Comparison of ENCODE assay signal across 24 cellular contexts in genomic region chrX:128287693-128288092, GRCh38.
"Had no signal": no experiment of that assay in that cellular context is flagged by ENCODE, and none has a peak within 500 bp of the region (broad histone marks: within the 10 kb centered on the region; RNA-seq: fewer than 3 reads in every experiment).

No MANE protein-coding gene starts in this region.

- H3K4me1 ChIP-seq: breast epithelium had no signal

- H3K4me1 Mint-ChIP-seq: activated B cell treated with CpG ODN at 0.5 μM for 24 hours; activated CD4-positive, alpha-beta T cell treated with anti-CD3 and anti-CD28 coated beads, Interleukin-2, amount 10 ng/mL, durations not matched to agents 24 days and 14 days; activated CD8-positive, alpha-beta memory T cell treated with anti-CD3 and anti-CD28 coated beads, Interleukin-2, amount 10 ng/mL, durations not matched to agents 7 days and 5 days; activated naive CD4-positive, alpha-beta T cell treated with anti-CD3 and anti-CD28 coated beads, Interleukin-2, amount 50 U/mL, for 24 hours; T-helper 17 cell had no signal

- H2AFZ ChIP-seq: PC-9 had no signal

- DNase-seq: activated B cell treated with CpG ODN at 0.5 μM for 24 hours; activated CD4-positive, alpha-beta T cell treated with anti-CD3 and anti-CD28 coated beads for 1 hour; activated CD4-positive, alpha-beta T cell treated with anti-CD3 and anti-CD28 coated beads, Interleukin-2, amount 10 ng/mL, durations not matched to agents 24 days and 14 days; activated CD4-positive, alpha-beta T cell treated with anti-CD3 and anti-CD28 coated beads, Interleukin-2, amount 50 U/mL, for 48 hours; activated CD8-positive, alpha-beta memory T cell treated with anti-CD3 and anti-CD28 coated beads, Interleukin-2, amount 10 ng/mL, durations not matched to agents 7 days and 5 days; activated effector memory CD4-positive, alpha-beta T cell treated with Interleukin-2 at 50 U/mL for 16 hours; activated naive CD4-positive, alpha-beta T cell; activated T-cell treated with anti-CD3 and anti-CD28 coated beads, Interleukin-2, amount 50 U/mL, for 24 hours; aorta; caudate nucleus; NCI-H1048; NCI-H146; NCI-H1930; NCI-H2171; NCI-H2227 treated with DMSO at 0.1 percent for 48 hours; NCI-H526; PC-9; SIG-M5; T-helper 17 cell; T-helper 9 cell had no signal

- H3K27ac Mint-ChIP-seq: activated B cell treated with CpG ODN at 0.5 μM for 24 hours; activated CD4-positive, alpha-beta T cell treated with anti-CD3 and anti-CD28 coated beads, Interleukin-2, amount 10 ng/mL, durations not matched to agents 24 days and 14 days; activated CD8-positive, alpha-beta memory T cell treated with anti-CD3 and anti-CD28 coated beads, Interleukin-2, amount 10 ng/mL, durations not matched to agents 7 days and 5 days; activated naive CD4-positive, alpha-beta T cell treated with anti-CD3 and anti-CD28 coated beads, Interleukin-2, amount 50 U/mL, for 24 hours; activated T-cell treated with anti-CD3 and anti-CD28 coated beads, Interleukin-2, amount 50 U/mL, for 24 hours; activated T-helper 1 cell treated with anti-CD3 and anti-CD28 coated beads, Interleukin-12 subunit alpha, Interleukin-12 subunit beta, Interleukin-2, Interleukin-4 antibody, amounts not matched to agents 30 ng/mL and 10 ng/mL and 1 ng/mL, durations not matched to agents 14 hours and 24 hours and 36 hours; T-helper 17 cell had no signal

- H3K9ac ChIP-seq: KMS-11 had no signal

- H3K4me3 Mint-ChIP-seq: activated B cell treated with CpG ODN at 0.5 μM for 24 hours; activated CD4-positive, alpha-beta T cell treated with anti-CD3 and anti-CD28 coated beads, Interleukin-2, amount 10 ng/mL, durations not matched to agents 24 days and 14 days; activated CD8-positive, alpha-beta memory T cell treated with anti-CD3 and anti-CD28 coated beads, Interleukin-2, amount 10 ng/mL, durations not matched to agents 7 days and 5 days; activated naive CD4-positive, alpha-beta T cell treated with anti-CD3 and anti-CD28 coated beads, Interleukin-2, amount 50 U/mL, for 24 hours; activated T-cell treated with anti-CD3 and anti-CD28 coated beads, Interleukin-2, amount 50 U/mL, for 24 hours; activated T-helper 1 cell treated with anti-CD3 and anti-CD28 coated beads, Interleukin-12 subunit alpha, Interleukin-12 subunit beta, Interleukin-2, Interleukin-4 antibody, amounts not matched to agents 30 ng/mL and 10 ng/mL and 1 ng/mL, durations not matched to agents 14 hours and 24 hours and 36 hours; T-helper 17 cell had no signal

- H3K36me3 Mint-ChIP-seq: activated CD8-positive, alpha-beta memory T cell treated with anti-CD3 and anti-CD28 coated beads, Interleukin-2, amount 10 ng/mL, durations not matched to agents 7 days and 5 days; activated naive CD4-positive, alpha-beta T cell treated with anti-CD3 and anti-CD28 coated beads, Interleukin-2, amount 50 U/mL, for 24 hours had no signal

- H3K4me2 ChIP-seq: KMS-11, PC-9 had no signal

- H3K36me3 ChIP-seq: breast epithelium had no signal

- H3K27me3 Mint-ChIP-seq: activated B cell treated with CpG ODN at 0.5 μM for 24 hours; activated CD4-positive, alpha-beta T cell treated with anti-CD3 and anti-CD28 coated beads, Interleukin-2, amount 10 ng/mL, durations not matched to agents 24 days and 14 days; activated CD8-positive, alpha-beta memory T cell treated with anti-CD3 and anti-CD28 coated beads, Interleukin-2, amount 10 ng/mL, durations not matched to agents 7 days and 5 days; activated naive CD4-positive, alpha-beta T cell treated with anti-CD3 and anti-CD28 coated beads, Interleukin-2, amount 50 U/mL, for 24 hours; T-helper 17 cell had no signal

- H3K27ac ChIP-seq: breast epithelium, KMS-11, PC-9 had no signal

- H3K9me3 Mint-ChIP-seq: activated B cell treated with CpG ODN at 0.5 μM for 24 hours; activated CD4-positive, alpha-beta T cell treated with anti-CD3 and anti-CD28 coated beads, Interleukin-2, amount 10 ng/mL, durations not matched to agents 24 days and 14 days; activated naive CD4-positive, alpha-beta T cell treated with anti-CD3 and anti-CD28 coated beads, Interleukin-2, amount 50 U/mL, for 24 hours; activated T-cell treated with anti-CD3 and anti-CD28 coated beads, Interleukin-2, amount 50 U/mL, for 24 hours; activated T-helper 1 cell treated with anti-CD3 and anti-CD28 coated beads, Interleukin-12 subunit alpha, Interleukin-12 subunit beta, Interleukin-2, Interleukin-4 antibody, amounts not matched to agents 30 ng/mL and 10 ng/mL and 1 ng/mL, durations not matched to agents 14 hours and 24 hours and 36 hours had no signal

- H3K27me3 ChIP-seq: breast epithelium had no signal

- H3K4me3 ChIP-seq: breast epithelium, PC-9 had no signal

- ATAC-seq: activated CD8-positive, alpha-beta memory T cell treated with anti-CD3 and anti-CD28 coated beads, Interleukin-2, amount 10 ng/mL, durations not matched to agents 7 days and 5 days; T-helper 17 cell had no signal
